ENCODE assay signal across 8 cellular contexts in the genomic region with DNA sequence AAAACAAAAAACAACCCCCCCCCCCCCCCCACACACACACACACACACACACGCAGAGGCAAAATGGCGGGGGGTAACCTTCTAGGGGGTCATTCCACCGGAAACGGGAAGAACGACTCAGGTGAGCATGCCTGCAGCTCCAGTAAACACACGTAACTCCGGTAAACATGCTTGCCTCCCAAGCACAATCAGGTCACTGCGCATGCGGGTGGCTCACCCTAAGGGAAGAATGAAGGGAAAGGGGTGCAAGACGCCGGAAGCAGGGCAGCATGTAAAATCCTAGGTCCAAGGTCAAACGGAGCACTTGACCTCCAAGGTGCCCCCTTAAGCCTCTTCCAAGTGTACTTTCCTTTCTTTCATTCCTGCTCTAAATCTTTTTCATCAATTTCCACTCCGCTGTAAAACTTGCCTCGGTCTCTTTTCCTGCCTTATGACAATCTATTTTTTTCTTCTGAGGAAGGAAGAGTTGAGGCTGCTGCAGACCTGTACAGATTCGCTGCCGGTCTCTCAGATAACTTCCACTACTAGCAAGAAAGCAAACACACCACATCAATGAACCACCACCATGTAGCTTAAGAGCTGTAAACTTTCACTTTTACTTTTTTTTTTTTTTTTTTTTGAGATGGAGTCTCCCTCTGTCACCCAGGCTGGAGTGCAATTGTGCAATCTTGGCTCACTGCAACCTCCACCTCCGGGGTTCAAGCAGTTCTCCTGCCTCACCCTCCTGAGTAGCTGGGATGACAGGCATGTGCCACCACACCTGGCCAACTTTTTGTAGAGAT. TPM values are rescaled to one million over a fixed set of nuclear protein-coding genes. Genes with fewer than 3 reads are reported as not detected.
A peak's percentile ranks its signal among the peaks of the same experiment; 100 is the strongest.
DNase-seq lines count a peak whose midpoint lies in the region; ATAC-seq and TF ChIP-seq lines count a peak whose summit lies in the region.

No MANE protein-coding gene starts in this region.

- H3K9me3 Mint-ChIP-seq in activated naive CD4-positive, alpha-beta T cell treated with anti-CD3 and anti-CD28 coated beads for 36 hours: no peaks in the 10 kb centered on the region
- no peaks in the 10 kb centered on the region for H3K9me3 Mint-ChIP-seq in natural killer cell

- DNase-seq in COR-L47 (lab: John Stamatoyannopoulos, UW) (peak; percentile 91), NCI-H2227 treated with DMSO at 0.1 percent for 48 hours (lab: John Stamatoyannopoulos, UW) (peak; percentile 39), natural killer cell (no peak), SW 1271 (lab: John Stamatoyannopoulos, UW) (no peak), GM19238 (ENCODE audit: insufficient read length, low spot score) (no peak)
- DNase-seq in activated naive CD4-positive, alpha-beta T cell treated with anti-CD3 and anti-CD28 coated beads for 36 hours: peak; percentile 33

- TF ChIP-seq CTCF in natural killer cell (IDR thresholded peaks at IDR 0.05): no peak

- H3K4me3 Mint-ChIP-seq in activated naive CD4-positive, alpha-beta T cell treated with anti-CD3 and anti-CD28 coated beads for 36 hours: peak overlapping the region; percentile 76
- H3K4me3 Mint-ChIP-seq in natural killer cell: peak overlapping the region; percentile 88

- ATAC-seq in natural killer cell: peak in 2 of 3 donors; percentile 41 to 56
- no peak for ATAC-seq in GM18505 (IDR thresholded peaks at IDR 0.05; ENCODE audit: unreplicated experiment)
- ATAC-seq in SK-N-SH treated with all-trans-retinoic acid at 6 μM for 48 hours: no peak

- no peaks in the 10 kb centered on the region for H3K27me3 Mint-ChIP-seq in activated naive CD4-positive, alpha-beta T cell treated with anti-CD3 and anti-CD28 coated beads for 36 hours (ENCODE audit: low read depth)
- peaks cover 7 to 20% of the 10 kb centered on the region in 2 donors for H3K27me3 Mint-ChIP-seq in natural killer cell (ENCODE audit: low read depth in 2 of 2)

- peak overlapping the region; percentile 51 for H3K27ac Mint-ChIP-seq in activated naive CD4-positive, alpha-beta T cell treated with anti-CD3 and anti-CD28 coated beads for 36 hours
- peak overlapping the region; percentile 60 to 66 for H3K27ac Mint-ChIP-seq in natural killer cell

- H3K4me1 Mint-ChIP-seq in activated naive CD4-positive, alpha-beta T cell treated with anti-CD3 and anti-CD28 coated beads for 36 hours (ENCODE audit: low read depth): peaks cover 21% of the 10 kb centered on the region
- peaks cover 18 to 20% of the 10 kb centered on the region in 2 donors for H3K4me1 Mint-ChIP-seq in natural killer cell

- intact Hi-C loops in activated naive CD4-positive, alpha-beta T cell treated with anti-CD3 and anti-CD28 coated beads for 36 hours (cut with micrococcal nuclease): no loop called here
- intact Hi-C loops in natural killer cell (cut with micrococcal nuclease): no loop called here

- no peaks in the 10 kb centered on the region for H3K36me3 Mint-ChIP-seq in activated naive CD4-positive, alpha-beta T cell treated with anti-CD3 and anti-CD28 coated beads for 36 hours (ENCODE audit: low read depth)
- no peaks in the 10 kb centered on the region for H3K36me3 Mint-ChIP-seq in natural killer cell

- no peak for TF ChIP-seq POLR2A in GM18505 (IDR thresholded peaks at IDR 0.05; ENCODE audit: borderline replicate concordance, extremely low read depth, insufficient read depth, insufficient read length)

- CTCF ChIA-PET in activated naive CD4-positive, alpha-beta T cell treated with anti-CD3 and anti-CD28 coated beads for 36 hours (lab: Charles Lee): interaction anchor here (0.6 to 2.1 kb wide), 20 partner anchors 10 to 1558 kb away, joined by 3 to 14 read pairs (median 4); a partner anchor contains a TSS

TF ChIP-seq in SK-N-SH treated with all-trans-retinoic acid at 6 μM for 48 hours, 23 proteins besides CTCF, POLR2A, EP300 and RAD21:
- TF ChIP-seq GLIS3 (CRISPR knock-in tag; IDR thresholded peaks at IDR 0.05) (no peak), ZC3H10 (CRISPR knock-in tag; IDR thresholded peaks at IDR 0.05) (no peak), ZFP30 (CRISPR knock-in tag; IDR thresholded peaks at IDR 0.05) (no peak), BACH2 (CRISPR knock-in tag; IDR thresholded peaks at IDR 0.05; ENCODE audit: borderline replicate concordance) (no peak), ZNF70 (CRISPR knock-in tag; IDR thresholded peaks at IDR 0.05) (no peak), PPARA (CRISPR knock-in tag; IDR thresholded peaks at IDR 0.05; ENCODE audit: borderline replicate concordance) (no peak), CSDC2 (CRISPR knock-in tag; IDR thresholded peaks at IDR 0.05) (no peak), TOX (CRISPR knock-in tag; IDR thresholded peaks at IDR 0.05; ENCODE audit: borderline replicate concordance) (no peak), SNAI2 (CRISPR knock-in tag; IDR thresholded peaks at IDR 0.05) (no peak), ZNF8 (CRISPR knock-in tag; IDR thresholded peaks at IDR 0.05) (no peak), TCF4 (CRISPR knock-in tag; IDR thresholded peaks at IDR 0.05; ENCODE audit: borderline replicate concordance) (no peak)
- TF ChIP-seq, protein P1, sequence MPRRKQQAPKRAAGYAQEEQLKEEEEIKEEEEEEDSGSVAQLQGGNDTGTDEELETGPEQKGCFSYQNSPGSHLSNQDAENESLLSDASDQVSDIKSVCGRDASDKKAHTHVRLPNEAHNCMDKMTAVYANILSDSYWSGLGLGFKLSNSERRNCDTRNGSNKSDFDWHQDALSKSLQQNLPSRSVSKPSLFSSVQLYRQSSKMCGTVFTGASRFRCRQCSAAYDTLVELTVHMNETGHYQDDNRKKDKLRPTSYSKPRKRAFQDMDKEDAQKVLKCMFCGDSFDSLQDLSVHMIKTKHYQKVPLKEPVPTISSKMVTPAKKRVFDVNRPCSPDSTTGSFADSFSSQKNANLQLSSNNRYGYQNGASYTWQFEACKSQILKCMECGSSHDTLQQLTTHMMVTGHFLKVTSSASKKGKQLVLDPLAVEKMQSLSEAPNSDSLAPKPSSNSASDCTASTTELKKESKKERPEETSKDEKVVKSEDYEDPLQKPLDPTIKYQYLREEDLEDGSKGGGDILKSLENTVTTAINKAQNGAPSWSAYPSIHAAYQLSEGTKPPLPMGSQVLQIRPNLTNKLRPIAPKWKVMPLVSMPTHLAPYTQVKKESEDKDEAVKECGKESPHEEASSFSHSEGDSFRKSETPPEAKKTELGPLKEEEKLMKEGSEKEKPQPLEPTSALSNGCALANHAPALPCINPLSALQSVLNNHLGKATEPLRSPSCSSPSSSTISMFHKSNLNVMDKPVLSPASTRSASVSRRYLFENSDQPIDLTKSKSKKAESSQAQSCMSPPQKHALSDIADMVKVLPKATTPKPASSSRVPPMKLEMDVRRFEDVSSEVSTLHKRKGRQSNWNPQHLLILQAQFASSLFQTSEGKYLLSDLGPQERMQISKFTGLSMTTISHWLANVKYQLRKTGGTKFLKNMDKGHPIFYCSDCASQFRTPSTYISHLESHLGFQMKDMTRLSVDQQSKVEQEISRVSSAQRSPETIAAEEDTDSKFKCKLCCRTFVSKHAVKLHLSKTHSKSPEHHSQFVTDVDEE (CRISPR knock-in tag; IDR thresholded peaks at IDR 0.05): no peak
- TF ChIP-seq, protein P2, sequence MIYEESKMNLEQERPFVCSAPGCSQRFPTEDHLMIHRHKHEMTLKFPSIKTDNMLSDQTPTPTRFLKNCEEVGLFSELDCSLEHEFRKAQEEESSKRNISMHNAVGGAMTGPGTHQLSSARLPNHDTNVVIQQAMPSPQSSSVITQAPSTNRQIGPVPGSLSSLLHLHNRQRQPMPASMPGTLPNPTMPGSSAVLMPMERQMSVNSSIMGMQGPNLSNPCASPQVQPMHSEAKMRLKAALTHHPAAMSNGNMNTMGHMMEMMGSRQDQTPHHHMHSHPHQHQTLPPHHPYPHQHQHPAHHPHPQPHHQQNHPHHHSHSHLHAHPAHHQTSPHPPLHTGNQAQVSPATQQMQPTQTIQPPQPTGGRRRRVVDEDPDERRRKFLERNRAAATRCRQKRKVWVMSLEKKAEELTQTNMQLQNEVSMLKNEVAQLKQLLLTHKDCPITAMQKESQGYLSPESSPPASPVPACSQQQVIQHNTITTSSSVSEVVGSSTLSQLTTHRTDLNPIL (CRISPR knock-in tag; IDR thresholded peaks at IDR 0.05; ENCODE audit: low read depth): no peak
- TF ChIP-seq, protein P3, sequence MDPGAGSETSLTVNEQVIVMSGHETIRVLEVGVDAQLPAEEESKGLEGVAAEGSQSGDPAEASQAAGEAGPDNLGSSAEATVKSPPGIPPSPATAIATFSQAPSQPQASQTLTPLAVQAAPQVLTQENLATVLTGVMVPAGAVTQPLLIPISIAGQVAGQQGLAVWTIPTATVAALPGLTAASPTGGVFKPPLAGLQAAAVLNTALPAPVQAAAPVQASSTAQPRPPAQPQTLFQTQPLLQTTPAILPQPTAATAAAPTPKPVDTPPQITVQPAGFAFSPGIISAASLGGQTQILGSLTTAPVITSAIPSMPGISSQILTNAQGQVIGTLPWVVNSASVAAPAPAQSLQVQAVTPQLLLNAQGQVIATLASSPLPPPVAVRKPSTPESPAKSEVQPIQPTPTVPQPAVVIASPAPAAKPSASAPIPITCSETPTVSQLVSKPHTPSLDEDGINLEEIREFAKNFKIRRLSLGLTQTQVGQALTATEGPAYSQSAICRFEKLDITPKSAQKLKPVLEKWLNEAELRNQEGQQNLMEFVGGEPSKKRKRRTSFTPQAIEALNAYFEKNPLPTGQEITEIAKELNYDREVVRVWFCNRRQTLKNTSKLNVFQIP (CRISPR knock-in tag; IDR thresholded peaks at IDR 0.05; ENCODE audit: borderline replicate concordance, low read depth): no peak
TF ChIP-seq in SK-N-SH treated with all-trans-retinoic acid at 6 μM for 48 hours: peak in this region for 0.

RNA-seq across cellular contexts. Expression of a gene that starts 21.0 kb away (rescaled TPM):
- total RNA-seq in activated naive CD4-positive, alpha-beta T cell treated with anti-CD3 and anti-CD28 coated beads for 36 hours: 10 to 100 TPM; 13.3 to 13.7 TPM
- total RNA-seq in natural killer cell: 1 to 10 TPM in 2 of 3 donors, under 1 TPM in 1; 0.95 to 1.5 (median 1.2) TPM

RNA-seq across cellular contexts. Expression of a gene that starts 42.8 kb away (rescaled TPM):
- total RNA-seq in activated naive CD4-positive, alpha-beta T cell treated with anti-CD3 and anti-CD28 coated beads for 36 hours: 10 to 100 TPM; 16.4 to 19.6 TPM
- total RNA-seq in natural killer cell: 10 to 100 TPM; 29.5 to 32.1 (median 31.9) TPM

RNA-seq across cellular contexts. Expression of a gene that starts 44.0 kb away (rescaled TPM):
- total RNA-seq in activated naive CD4-positive, alpha-beta T cell treated with anti-CD3 and anti-CD28 coated beads for 36 hours: 10 to 100 TPM; 27.7 to 30.4 TPM
- 10 to 100 TPM in 2 of 3 donors, 1 to 10 TPM in 1; 5.0 to 14.1 (median 12.4) TPM for total RNA-seq in natural killer cell

RNA-seq across cellular contexts. Expression of a gene that starts 53.5 kb away (rescaled TPM):
- total RNA-seq in activated naive CD4-positive, alpha-beta T cell treated with anti-CD3 and anti-CD28 coated beads for 36 hours: 10 to 100 TPM; 14.8 to 15.2 TPM
- total RNA-seq in natural killer cell: 10 to 100 TPM; 19.1 to 29.3 (median 22.5) TPM

Comparison
In these comparisons a context has a peak if more than half of its experiments do, and no peak if none do; other contexts are left out.
1. DNase-seq: peak in COR-L47 (single experiment), NCI-H2227 treated with DMSO at 0.1 percent for 48 hours (single experiment) and activated naive CD4-positive, alpha-beta T cell treated with anti-CD3 and anti-CD28 coated beads for 36 hours (single experiment); none in natural killer cell (single experiment), SW 1271 (0 of 2) and GM19238 (single experiment).
2. ATAC-seq: peak in natural killer cell (2 of 3); none in GM18505 (single experiment) and SK-N-SH treated with all-trans-retinoic acid at 6 μM for 48 hours (single experiment).
3. RNA of a gene that starts 21.0 kb away (total RNA-seq): 13.3 to 13.7 TPM in activated naive CD4-positive, alpha-beta T cell treated with anti-CD3 and anti-CD28 coated beads for 36 hours; 0.95 to 1.5 TPM in natural killer cell; every median in the first group is over 4 times any median in the second.